In the genomic region with DNA sequence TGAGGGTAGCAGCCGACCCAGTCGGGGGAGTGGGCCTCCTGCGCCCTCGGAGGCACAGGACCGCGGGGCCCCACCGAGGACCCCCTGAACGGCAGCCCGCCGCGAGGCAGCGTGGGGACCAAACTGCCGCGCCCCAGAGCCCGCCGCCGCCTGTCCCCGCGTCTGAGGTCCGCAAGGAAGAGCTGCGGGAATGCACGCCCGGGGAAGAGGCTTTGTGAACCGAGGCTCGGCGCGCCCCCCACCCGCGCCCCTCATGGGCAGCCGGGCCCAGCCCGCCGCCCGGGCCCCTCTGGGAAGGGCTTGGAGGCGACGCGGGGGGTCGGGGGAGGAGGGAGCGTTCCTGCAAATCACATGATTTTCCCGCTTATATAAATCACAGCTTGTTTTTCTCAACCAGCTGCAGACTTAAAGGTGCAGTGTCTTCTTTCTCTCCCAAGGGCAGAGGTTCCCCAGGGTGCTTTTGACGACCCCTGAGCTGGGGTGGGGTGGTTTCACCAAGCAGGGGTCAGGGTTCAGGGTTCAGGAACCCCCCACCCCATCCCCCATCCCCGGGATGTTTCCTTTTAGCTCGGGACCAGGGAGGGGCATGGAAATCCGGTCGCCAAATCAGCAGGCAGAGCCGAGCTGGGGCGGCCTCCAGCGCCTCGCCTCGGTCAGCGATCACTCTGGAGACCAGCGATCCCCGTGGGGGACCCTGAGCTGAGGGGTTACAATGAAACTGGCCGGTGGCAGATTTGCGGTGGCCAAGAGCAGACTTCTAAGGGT, we compare ENCODE assay signal across 8 cellular contexts. TPM values are rescaled to one million over a fixed set of nuclear protein-coding genes. Genes with fewer than 3 reads are reported as not detected.
DNase-seq lines count a peak whose midpoint lies in the region; ATAC-seq, FAIRE-seq and TF ChIP-seq lines count a peak whose summit lies in the region.

No MANE protein-coding gene starts in this region.

- no peaks in the 10 kb centered on the region for H3K27me3 ChIP-seq in right atrium auricular region
- H3K27me3 ChIP-seq in pancreas, result no peaks in the 10 kb centered on the region

- H3K4me3 ChIP-seq in right atrium auricular region (peak overlapping the region; percentile 45 to 64), pancreas (peak overlapping the region; percentile 48 to 62 (median 56))

- H3K36me3 ChIP-seq in right atrium auricular region (no peaks in the 10 kb centered on the region), pancreas (no peaks in the 10 kb centered on the region)

- FAIRE-seq in pancreas (lab: Jason Lieb, UNC), result no peak

- DNase-seq in DMS79 treated with DMSO at 0.1 percent for 48 hours (lab: John Stamatoyannopoulos, UW), result peak; percentile 34
- DNase-seq in DMS79 (lab: John Stamatoyannopoulos, UW), result no peak
- peak; percentile 63 for DNase-seq in NCI-H345 treated with DMSO at 0.1 percent for 48 hours (lab: John Stamatoyannopoulos, UW; ENCODE audit: unreplicated experiment)
- DNase-seq in anterior cingulate cortex (lab: John Stamatoyannopoulos, UW), result peak in 57 of 58 donors; percentile 4 to 88 (median 72)
- DNase-seq in right atrium auricular region (ENCODE audit: low spot score), result peak; percentile 83
- peak; percentile 59 to 82 (median 72) for DNase-seq in pancreas
- DNase-seq in NCI-H526 treated with DMSO at 0.1 percent for 48 hours (lab: John Stamatoyannopoulos, UW), result no peak

- H3K27ac ChIP-seq in right atrium auricular region (peak overlapping the region; percentile 95 to 100), pancreas (peak overlapping the region; percentile 82 to 93 (median 88))

- H3K4me1 ChIP-seq in right atrium auricular region, result peaks cover 0 to 80% of the 10 kb centered on the region in 2 donors
- H3K4me1 ChIP-seq in pancreas, result peaks cover 4 to 35% (median 5%) of the 10 kb centered on the region in 3 donors

- TF ChIP-seq CTCF in right atrium auricular region (IDR thresholded peaks at IDR 0.05), result peak; percentile 33 to 85
- no peak for TF ChIP-seq CTCF in pancreas (IDR thresholded peaks at IDR 0.05)

- WGBS in pancreas, 2 donors, result 1 to 2% methylated on average over 53 to 54 of the region's 54 CpGs

- no peaks in the 10 kb centered on the region for H3K9me3 ChIP-seq in right atrium auricular region
- H3K9me3 ChIP-seq in pancreas, result no peaks in the 10 kb centered on the region

- intact Hi-C loops in pancreas (cut with DNase I), result no loop called here

- ATAC-seq in pancreas, result peak; percentile 71 to 79 (median 75)
- no peak for ATAC-seq in GM21825 (IDR thresholded peaks at IDR 0.05; ENCODE audit: unreplicated experiment)

RNA-seq across cellular contexts. Expression of gene ATP23, which starts 44.7 kb away (rescaled TPM):
- 1 to 10 TPM; 2.6 to 6.0 TPM for total RNA-seq in right atrium auricular region
- total RNA-seq in pancreas, result 1 to 10 TPM; 2.7 to 5.0 (median 4.1) TPM
- polyA plus RNA-seq in pancreas, result 1 to 10 TPM; 3.8 to 5.7 TPM

RNA-seq across cellular contexts. Expression of gene CTDSP2, which starts 50.1 kb away (rescaled TPM):
- total RNA-seq in right atrium auricular region, result 100 to 1,000 TPM in 1 of 2 donors, 10 to 100 TPM in 1; 67.6 to 105 TPM
- 100 to 1,000 TPM in 2 of 6 donors, 10 to 100 TPM in 4; 88.8 to 165 (median 94.5) TPM for total RNA-seq in pancreas
- polyA plus RNA-seq in pancreas, result 10 to 100 TPM; 38.7 to 48.6 TPM

Comparison
In these comparisons a context has a peak if more than half of its experiments do, and no peak if none do; other contexts are left out.
1. DNase-seq: peak in DMS79 treated with DMSO at 0.1 percent for 48 hours (single experiment), NCI-H345 treated with DMSO at 0.1 percent for 48 hours (single experiment), anterior cingulate cortex (57 of 58), right atrium auricular region (single experiment) and pancreas (6 of 6); none in DMS79 (single experiment) and NCI-H526 treated with DMSO at 0.1 percent for 48 hours (single experiment).
2. CTCF ChIP-seq: peak in right atrium auricular region (2 of 2); none in pancreas (0 of 4).